ENCODE assay signal across 10 cellular contexts in the genomic region with DNA sequence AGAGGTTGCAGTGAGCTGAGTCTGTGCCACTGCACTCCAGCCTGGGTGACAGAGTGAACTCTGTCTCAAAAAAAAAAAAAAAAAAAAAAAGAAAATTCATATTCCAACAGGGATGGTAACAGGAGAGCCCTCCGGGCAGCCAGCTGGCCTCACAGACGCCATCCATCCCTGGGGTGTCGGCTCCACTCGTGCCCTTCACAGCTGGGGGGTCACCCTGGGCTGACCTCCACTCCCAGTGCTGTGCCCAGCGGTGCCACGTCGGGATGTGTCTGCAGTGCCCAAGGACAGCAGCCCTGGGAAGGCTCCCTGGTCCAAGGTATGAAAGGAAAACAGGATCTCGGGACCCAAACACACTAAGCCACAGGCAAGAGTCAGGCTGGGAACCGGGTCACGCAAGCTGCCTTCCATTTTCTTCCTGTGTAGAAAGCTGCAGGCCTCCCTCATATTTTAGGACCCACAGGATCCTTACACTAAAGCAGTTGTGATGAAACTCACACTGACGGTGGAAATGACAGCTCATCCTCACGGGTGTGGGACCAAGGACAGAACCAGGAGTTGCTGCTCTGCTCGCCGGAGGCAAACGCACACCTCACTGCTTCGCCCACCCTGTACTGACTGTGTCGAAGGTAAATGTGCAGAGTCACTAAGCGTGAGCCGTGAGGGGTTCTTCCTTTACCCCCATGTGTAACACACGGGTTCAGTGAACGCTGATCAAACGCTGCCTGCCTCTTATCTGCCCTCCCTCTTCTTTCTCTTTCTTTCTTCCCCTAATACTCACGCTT. TPM values are rescaled to one million over a fixed set of nuclear protein-coding genes. Genes with fewer than 3 reads are reported as not detected.
DNase-seq lines count a peak whose midpoint lies in the region; TF ChIP-seq lines count a peak whose summit lies in the region.
"Had no signal": no experiment of that assay in that cellular context is flagged by ENCODE, and none has a peak within 500 bp of the region (broad histone marks: within the 10 kb centered on the region; RNA-seq: fewer than 3 reads in every experiment).

No MANE protein-coding gene starts in this region.

- intact Hi-C loops in CD4-positive, alpha-beta memory T cell (cut with micrococcal nuclease): no loop called here
- intact Hi-C loops in breast epithelium (cut with DNase I; ENCODE audit: low total_unique reads): no loop called here

- TF ChIP-seq CTCF in brain (conservative IDR thresholded peaks at IDR 0.05): no peak
- no peak for TF ChIP-seq CTCF in nephron (IDR thresholded peaks at IDR 0.05; ENCODE audit: unreplicated experiment in 3 of 3)
- no peak for TF ChIP-seq CTCF in HFFc6 (IDR thresholded peaks at IDR 0.05)
- no peak for TF ChIP-seq CTCF in breast epithelium (IDR thresholded peaks at IDR 0.05)

- no peaks in the 10 kb centered on the region for H3K27me3 Mint-ChIP-seq in CD4-positive, alpha-beta memory T cell
- H3K27me3 Mint-ChIP-seq in brain: peaks cover 3% of the 10 kb centered on the region
- no peaks in the 10 kb centered on the region for H3K27me3 Mint-ChIP-seq in nephron (ENCODE audit: low read depth)
- peaks cover 31% of the 10 kb centered on the region for H3K27me3 Mint-ChIP-seq in HFFc6 (ENCODE audit: insufficient read depth)

- no peak overlapping the region for H3K4me3 ChIP-seq in CD4-positive, alpha-beta memory T cell (ENCODE audit: low read length in 2 of 2)
- no peak overlapping the region for H3K4me3 ChIP-seq in breast epithelium
- H3K4me3 ChIP-seq: adrenal gland, GM23248 had no signal

- no peaks in the 10 kb centered on the region for H3K27me3 ChIP-seq in CD4-positive, alpha-beta memory T cell (ENCODE audit: insufficient read depth, low read length)
- no peaks in the 10 kb centered on the region for H3K27me3 ChIP-seq in breast epithelium
- H3K27me3 ChIP-seq: adrenal gland had no signal

- DNase-seq in CD4-positive, alpha-beta memory T cell: no peak
- DNase-seq in MV-4-11 (lab: John Stamatoyannopoulos, UW) (peak; percentile 26), SW480 (ENCODE audit: low spot score) (no peak), midbrain (lab: John Stamatoyannopoulos, UW) (no peak), HFFc6 (no peak), breast epithelium (ENCODE audit: low spot score in 2 of 2) (no peak)
- DNase-seq: GM23248 had no signal

- peak overlapping the region; percentile 92 to 100 (median 96) for H3K27ac Mint-ChIP-seq in CD4-positive, alpha-beta memory T cell
- H3K27ac Mint-ChIP-seq in brain (peak overlapping the region in 4 of 5 experiments; percentile 7 to 42 (median 37)), nephron (peak overlapping the region; percentile 68 to 91 (median 81)), HFFc6 (no peak overlapping the region)

- peak overlapping the region in 7 of 8 donors; percentile 55 to 92 (median 84) for H3K4me3 Mint-ChIP-seq in CD4-positive, alpha-beta memory T cell
- H3K4me3 Mint-ChIP-seq in brain: peak overlapping the region in 2 of 5 experiments; percentile 7 to 18
- H3K4me3 Mint-ChIP-seq in nephron: peak overlapping the region; percentile 7 to 62 (median 13)
- no peak overlapping the region for H3K4me3 Mint-ChIP-seq in HFFc6

- H3K27ac ChIP-seq in CD4-positive, alpha-beta memory T cell (ENCODE audit: low read depth, low read length): peak overlapping the region; percentile 86
- peak overlapping the region in 1 of 2 donors; percentile 32 for H3K27ac ChIP-seq in breast epithelium
- H3K27ac ChIP-seq: GM23248 had no signal

- no peaks in the 10 kb centered on the region for H3K9me3 Mint-ChIP-seq in CD4-positive, alpha-beta memory T cell
- H3K9me3 Mint-ChIP-seq in brain (no peaks in the 10 kb centered on the region), nephron (no peaks in the 10 kb centered on the region), HFFc6 (no peaks in the 10 kb centered on the region)

- no peak for TF ChIP-seq POLR2A in breast epithelium (IDR thresholded peaks at IDR 0.05)

- CTCF ChIA-PET in CD4-positive, alpha-beta memory T cell (lab: Charles Lee; ENCODE audit: partially characterized antibody): interaction anchor here (1.2 to 2.2 kb wide), 3 partner anchors 12 to 34 kb away, joined by 4 to 7 read pairs (median 7); no protein-coding TSS in a partner anchor

- peaks cover 0 to 3% of the 10 kb centered on the region in 2 donors for H3K36me3 Mint-ChIP-seq in CD4-positive, alpha-beta memory T cell
- no peaks in the 10 kb centered on the region for H3K36me3 Mint-ChIP-seq in brain
- H3K36me3 Mint-ChIP-seq in nephron (ENCODE audit: low read depth): no peaks in the 10 kb centered on the region
- no peaks in the 10 kb centered on the region for H3K36me3 Mint-ChIP-seq in HFFc6 (ENCODE audit: low read depth)

- peaks cover 89% of the 10 kb centered on the region for H3K4me1 ChIP-seq in CD4-positive, alpha-beta memory T cell (ENCODE audit: insufficient read depth, low read length)
- peaks cover 3 to 21% of the 10 kb centered on the region in 2 donors for H3K4me1 ChIP-seq in breast epithelium

- H3K9me3 ChIP-seq in CD4-positive, alpha-beta memory T cell (ENCODE audit: control insufficient read depth in 1 of 2, low read length in 2 of 2): no peaks in the 10 kb centered on the region
- H3K9me3 ChIP-seq in breast epithelium: no peaks in the 10 kb centered on the region
- H3K9me3 ChIP-seq: adrenal gland had no signal

- peaks cover 43 to 73% (median 51%) of the 10 kb centered on the region in 4 donors for H3K4me1 Mint-ChIP-seq in CD4-positive, alpha-beta memory T cell
- H3K4me1 Mint-ChIP-seq in brain (peaks cover 52% of the 10 kb centered on the region), nephron (peaks cover 59% of the 10 kb centered on the region), HFFc6 (ENCODE audit: low read depth) (no peaks in the 10 kb centered on the region)

- H3K36me3 ChIP-seq in CD4-positive, alpha-beta memory T cell (ENCODE audit: insufficient read depth, low read length): no peaks in the 10 kb centered on the region
- H3K36me3 ChIP-seq in breast epithelium: no peaks in the 10 kb centered on the region
- H3K36me3 ChIP-seq: adrenal gland had no signal

- POLR2A ChIA-PET in CD4-positive, alpha-beta memory T cell (lab: Charles Lee; ENCODE audit: partially characterized antibody): interaction anchor here (0.9 to 1.5 kb wide), 2 partner anchors 10 to 280 kb away, joined by 3 to 4 read pairs; no protein-coding TSS in a partner anchor

RNA-seq across cellular contexts. Expression of gene SLC12A7, which starts 5.3 kb away (rescaled TPM):
- total RNA-seq in CD4-positive, alpha-beta memory T cell: 10 to 100 TPM; 30.6 to 32.9 TPM
- 10 to 100 TPM; 11.7 to 22.3 TPM for polyA plus RNA-seq in CD4-positive, alpha-beta memory T cell
- polyA plus RNA-seq in brain (ENCODE audit: insufficient read depth, low read depth, low replicate concordance): 80.0 TPM
- total RNA-seq in HFFc6 (2021; fragmentation: NEBNext Ultra II Directional; extraction: Animal tissue kit (Norgen Biotek cat#: 25700)): under 1 TPM in 3 of 6 experiments, not detected in 3; 0.07 to 0.09 (median 0.09) TPM
- total RNA-seq in breast epithelium: 10 to 100 TPM; 21.4 to 31.5 (median 25.0) TPM

Comparison
In these comparisons a context has a peak if more than half of its experiments do, and no peak if none do; other contexts are left out.
1. RNA of gene SLC12A7, which starts 5.3 kb away (total RNA-seq): 30.6 to 32.9 TPM in CD4-positive, alpha-beta memory T cell and 21.4 to 31.5 TPM in breast epithelium; 0.07 to 0.09 TPM in HFFc6; every median in the first group is over 10 times any median in the second.